2 cellular contexts compared by ENCODE assay signal in the genomic region with DNA sequence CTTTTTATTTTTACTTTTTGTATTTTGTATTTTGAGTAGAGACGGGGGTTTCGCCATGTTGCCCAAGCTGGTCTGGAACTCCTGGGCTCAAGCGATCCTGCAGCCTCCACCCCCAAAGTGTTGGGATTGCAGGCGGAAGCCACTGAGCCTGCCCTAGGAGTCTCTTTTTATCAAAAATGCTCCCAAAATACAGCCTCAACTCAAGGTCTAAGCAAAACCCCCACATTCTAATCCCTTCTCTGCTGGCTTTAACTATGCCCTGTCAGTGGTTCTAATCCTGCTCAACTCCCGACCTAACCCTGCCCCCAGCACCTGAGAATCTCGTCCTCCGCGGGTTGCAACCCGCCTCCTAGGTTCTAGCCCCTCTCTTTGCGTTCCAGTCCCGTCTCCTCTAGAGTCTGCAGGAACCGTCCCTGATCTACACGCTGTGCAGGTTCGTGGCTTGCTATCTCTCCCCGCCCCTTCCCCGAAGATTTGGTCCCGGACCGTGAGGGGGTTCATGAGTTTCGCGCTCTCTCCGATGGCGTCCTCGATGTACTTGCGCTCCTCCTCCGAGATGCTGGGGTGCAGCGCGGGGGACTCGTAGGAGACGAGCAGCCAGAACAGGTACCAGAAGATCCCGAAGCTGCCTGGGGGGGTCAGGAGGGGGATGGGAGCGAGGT.
TF ChIP-seq lines count a peak whose summit lies in the region.

No MANE protein-coding gene starts in this region.

TF ChIP-seq in GM23338, 12 proteins besides CTCF, POLR2A, EP300 and RAD21:
- TF ChIP-seq JUNB (IDR thresholded peaks at IDR 0.05; ENCODE audit: unreplicated experiment) (no peak), STAT1 (IDR thresholded peaks at IDR 0.05; ENCODE audit: unreplicated experiment) (no peak), ZNF462 (CRISPR knock-in tag; IDR thresholded peaks at IDR 0.05) (no peak), EZH2phosphoT487 (IDR thresholded peaks at IDR 0.05; ENCODE audit: unreplicated experiment) (no peak), EZH2 (IDR thresholded peaks at IDR 0.05; ENCODE audit: low read depth, unreplicated experiment) (peak; percentile 42)
- TF ChIP-seq, protein P1, sequence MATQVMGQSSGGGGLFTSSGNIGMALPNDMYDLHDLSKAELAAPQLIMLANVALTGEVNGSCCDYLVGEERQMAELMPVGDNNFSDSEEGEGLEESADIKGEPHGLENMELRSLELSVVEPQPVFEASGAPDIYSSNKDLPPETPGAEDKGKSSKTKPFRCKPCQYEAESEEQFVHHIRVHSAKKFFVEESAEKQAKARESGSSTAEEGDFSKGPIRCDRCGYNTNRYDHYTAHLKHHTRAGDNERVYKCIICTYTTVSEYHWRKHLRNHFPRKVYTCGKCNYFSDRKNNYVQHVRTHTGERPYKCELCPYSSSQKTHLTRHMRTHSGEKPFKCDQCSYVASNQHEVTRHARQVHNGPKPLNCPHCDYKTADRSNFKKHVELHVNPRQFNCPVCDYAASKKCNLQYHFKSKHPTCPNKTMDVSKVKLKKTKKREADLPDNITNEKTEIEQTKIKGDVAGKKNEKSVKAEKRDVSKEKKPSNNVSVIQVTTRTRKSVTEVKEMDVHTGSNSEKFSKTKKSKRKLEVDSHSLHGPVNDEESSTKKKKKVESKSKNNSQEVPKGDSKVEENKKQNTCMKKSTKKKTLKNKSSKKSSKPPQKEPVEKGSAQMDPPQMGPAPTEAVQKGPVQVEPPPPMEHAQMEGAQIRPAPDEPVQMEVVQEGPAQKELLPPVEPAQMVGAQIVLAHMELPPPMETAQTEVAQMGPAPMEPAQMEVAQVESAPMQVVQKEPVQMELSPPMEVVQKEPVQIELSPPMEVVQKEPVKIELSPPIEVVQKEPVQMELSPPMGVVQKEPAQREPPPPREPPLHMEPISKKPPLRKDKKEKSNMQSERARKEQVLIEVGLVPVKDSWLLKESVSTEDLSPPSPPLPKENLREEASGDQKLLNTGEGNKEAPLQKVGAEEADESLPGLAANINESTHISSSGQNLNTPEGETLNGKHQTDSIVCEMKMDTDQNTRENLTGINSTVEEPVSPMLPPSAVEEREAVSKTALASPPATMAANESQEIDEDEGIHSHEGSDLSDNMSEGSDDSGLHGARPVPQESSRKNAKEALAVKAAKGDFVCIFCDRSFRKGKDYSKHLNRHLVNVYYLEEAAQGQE (IDR thresholded peaks at IDR 0.05; ENCODE audit: unreplicated experiment) = no peak

TF ChIP-seq in H1, 55 proteins besides CTCF, POLR2A, EP300 and RAD21:
- TF ChIP-seq USF2 (IDR thresholded peaks at IDR 0.05; ENCODE audit: low read length) (no peak), SIRT6 (IDR thresholded peaks at IDR 0.05; ENCODE audit: low read length) (no peak), SP4 (IDR thresholded peaks at IDR 0.05; ENCODE audit: low read length) (no peak), E2F6 (IDR thresholded peaks at IDR 0.05) (no peak), RNF2 (IDR thresholded peaks at IDR 0.05; ENCODE audit: borderline replicate concordance, low read depth, low read length, missing control alignments, poor library complexity, severe bottlenecking) (no peak)
TF ChIP-seq in H1: peak in this region for 0.
